ENCODE assay signal across 20 cellular contexts in genomic region chr4:6888506-6889071, GRCh38.
"Had no signal": no experiment of that assay in that cellular context is flagged by ENCODE, and none has a peak within 500 bp of the region (broad histone marks: within the 10 kb centered on the region; RNA-seq: fewer than 3 reads in every experiment).

No MANE protein-coding gene starts in this region.

- H3K9me3 ChIP-seq: body of pancreas, gastrocnemius medialis, pancreas, sigmoid colon, tibial artery, uterus had no signal

- H3K36me3 ChIP-seq: neural progenitor cell, pancreas, sigmoid colon, uterus had no signal

- H3K4me3 ChIP-seq: body of pancreas, gastrocnemius medialis, neural progenitor cell, pancreas, sigmoid colon, tibial artery, uterus had no signal

- DNase-seq: activated CD4-positive, alpha-beta T cell treated with anti-CD3 and anti-CD28 coated beads for 36 hours; activated CD4-positive, alpha-beta T cell treated with anti-CD3 and anti-CD28 coated beads, Interleukin-2, amount 50 U/mL, for 48 hours; activated naive CD4-positive, alpha-beta T cell; activated T-cell treated with anti-CD3 and anti-CD28 coated beads for 4 hours; caudate nucleus; gastrocnemius medialis; mammary epithelial cell; stimulated activated CD4-positive, alpha-beta T cell treated with anti-CD3 and anti-CD28 coated beads, Interleukin-4, amount 100 ng/mL, for 4 hours; stimulated activated naive B cell treated with anti-CD40 and anti-IgM and Interleukin-4, amounts not matched to agents 10 μg/mL and 1 μg/mL and 100 μg/mL, for 72 hours; uterus had no signal

- FAIRE-seq: colon, keratinocyte, pancreas, TTC549 had no signal

- H3K4me2 ChIP-seq: neural progenitor cell had no signal

- H3K27ac ChIP-seq: body of pancreas, gastrocnemius medialis, neural progenitor cell, pancreas, sigmoid colon, tibial artery, uterus had no signal

- ATAC-seq: activated CD4-positive, alpha-beta T cell treated with anti-CD3 and anti-CD28 coated beads for 36 hours; body of pancreas; gastrocnemius medialis had no signal

- H3K27me3 Mint-ChIP-seq: activated CD4-positive, alpha-beta T cell treated with anti-CD3 and anti-CD28 coated beads for 36 hours; stimulated activated naive B cell treated with anti-CD40 and anti-IgM and Interleukin-4, amounts not matched to agents 10 μg/mL and 1 μg/mL and 100 μg/mL, for 72 hours had no signal

- H3K4me3 Mint-ChIP-seq: activated CD4-positive, alpha-beta T cell treated with anti-CD3 and anti-CD28 coated beads for 36 hours; activated T-helper 1 cell treated with anti-CD3 and anti-CD28 coated beads, Interleukin-12 subunit alpha, Interleukin-12 subunit beta, Interleukin-2, Interleukin-4 antibody, amounts not matched to agents 30 ng/mL and 10 ng/mL and 1 ng/mL, durations not matched to agents 14 hours and 24 hours and 36 hours; neural progenitor cell; T-helper 2 cell treated with Interferon-gamma antibody and Interleukin-4, amounts not matched to agents 5 μg/mL and 100 μg/mL, for 36 hours had no signal

- H3K4me1 ChIP-seq: uterus had no signal

- H2AFZ ChIP-seq: neural progenitor cell had no signal

- H3K9ac ChIP-seq: neural progenitor cell had no signal

- H3K27me3 ChIP-seq: body of pancreas, gastrocnemius medialis, neural progenitor cell, pancreas, sigmoid colon, tibial artery, uterus had no signal

- H3K27ac Mint-ChIP-seq: activated CD4-positive, alpha-beta T cell treated with anti-CD3 and anti-CD28 coated beads for 36 hours; activated T-helper 1 cell treated with anti-CD3 and anti-CD28 coated beads, Interleukin-12 subunit alpha, Interleukin-12 subunit beta, Interleukin-2, Interleukin-4 antibody, amounts not matched to agents 30 ng/mL and 10 ng/mL and 1 ng/mL, durations not matched to agents 14 hours and 24 hours and 36 hours; neural progenitor cell; stimulated activated naive B cell treated with anti-CD40 and anti-IgM and Interleukin-4, amounts not matched to agents 10 μg/mL and 1 μg/mL and 100 μg/mL, for 72 hours; T-helper 2 cell treated with Interferon-gamma antibody and Interleukin-4, amounts not matched to agents 5 μg/mL and 100 μg/mL, for 36 hours had no signal
